1 cellular context compared by ENCODE assay signal in genomic region chr19:36421749-36422481, GRCh38.
TF ChIP-seq lines count a peak whose summit lies in the region.

No MANE protein-coding gene starts in this region.

TF ChIP-seq in H1, 55 proteins besides CTCF, POLR2A, EP300 and RAD21 (continued from another document):
- no peak for TF ChIP-seq TCF12 (IDR thresholded peaks at IDR 0.05; ENCODE audit: low read depth, low read length)
- no peak for TF ChIP-seq CBX5 (IDR thresholded peaks at IDR 0.05; ENCODE audit: low read depth, low read length)
- TF ChIP-seq SUZ12 (IDR thresholded peaks at IDR 0.05; ENCODE audit: low read length), result peak; percentile 20; the same call in 1 of the 2 replicates
- TF ChIP-seq MAX (IDR thresholded peaks at IDR 0.05), result no peak
- no peak for TF ChIP-seq TBP (IDR thresholded peaks at IDR 0.05; ENCODE audit: low read depth, low read length)
- no peak for TF ChIP-seq JUN (IDR thresholded peaks at IDR 0.05; ENCODE audit: low read depth, low read length)
- TF ChIP-seq PHF8 (conservative IDR thresholded peaks at IDR 0.05; ENCODE audit: low read depth, low read length), result no peak
- no peak for TF ChIP-seq RBBP5 (IDR thresholded peaks at IDR 0.05; ENCODE audit: borderline replicate concordance, low read depth, low read length)
- no peak for TF ChIP-seq ZNF274 (IDR thresholded peaks at IDR 0.05; ENCODE audit: borderline replicate concordance, extremely low read depth, low read length)
- peak; percentile 4 for TF ChIP-seq KDM4A (IDR thresholded peaks at IDR 0.05; ENCODE audit: low read depth, low read length, severe bottlenecking)
- TF ChIP-seq RXRA (IDR thresholded peaks at IDR 0.05; ENCODE audit: insufficient read depth, low read depth, low read length), result no peak
- TF ChIP-seq BRCA1 (IDR thresholded peaks at IDR 0.05; ENCODE audit: low read depth, low read length), result no peak
- no peak for TF ChIP-seq POU5F1 (IDR thresholded peaks at IDR 0.05; ENCODE audit: low read depth, low read length)
- no peak for TF ChIP-seq KDM1A (IDR thresholded peaks at IDR 0.05; ENCODE audit: borderline replicate concordance, low read length)
- no peak for TF ChIP-seq RFX5 (IDR thresholded peaks at IDR 0.05; ENCODE audit: borderline replicate concordance, low read depth, low read length)
- no peak for TF ChIP-seq ATF2 (IDR thresholded peaks at IDR 0.05; ENCODE audit: low read length)
- no peak for TF ChIP-seq SIN3A (conservative IDR thresholded peaks at IDR 0.05 in 1 of 2, IDR thresholded peaks at IDR 0.05 in 1 of 2; ENCODE audit: low read depth in 1 of 2, low read length in 2 of 2)
